8 cellular contexts compared by ENCODE assay signal in genomic region chr11:35418847-35419712, GRCh38. TPM values are rescaled to one million over a fixed set of nuclear protein-coding genes. Genes with fewer than 3 reads are reported as not detected.
A peak's percentile ranks its signal among the peaks of the same experiment; 100 is the strongest.
DNase-seq lines count a peak whose midpoint lies in the region; ATAC-seq, FAIRE-seq and TF ChIP-seq lines count a peak whose summit lies in the region.

SLC1A2 (minus strand) TSS chr11:35419558; CDS start chr11:35418966, 592 bp downstream.

- no peaks in the 10 kb centered on the region for H3K9me3 Mint-ChIP-seq in Caco-2 (ENCODE audit: unreplicated experiment)
- no peaks in the 10 kb centered on the region for H3K9me3 Mint-ChIP-seq in activated naive CD8-positive, alpha-beta T cell (ENCODE audit: low read depth)

- intact Hi-C loops in Caco-2 (cut with micrococcal nuclease; ENCODE audit: unreplicated experiment) (no loop called here), left ventricle myocardium superior (cut with micrococcal nuclease) (no loop called here), psoas muscle (cut with DNase I) (no loop called here)

- DNase-seq in Caco-2 (peak in 1 of 2 experiments; percentile 29), KBM-7 (peak; percentile 6), left ventricle myocardium superior (peak; percentile 45), psoas muscle (peak; percentile 28 to 52), GM12892 (ENCODE audit: insufficient read length) (no peak)

- H3K27ac ChIP-seq in psoas muscle: no peak within 1 kb of the TSS

- H3K4me3 ChIP-seq in Caco-2 (ENCODE audit: low read depth, low read length): peak within 1 kb of the TSS; percentile 42
- H3K4me3 ChIP-seq in psoas muscle: peak within 1 kb of the TSS; percentile 63

- peak within 1 kb of the TSS; percentile 66 for H3K4me3 Mint-ChIP-seq in Caco-2 (ENCODE audit: unreplicated experiment)
- peak within 1 kb of the TSS; percentile 77 for H3K4me3 Mint-ChIP-seq in activated naive CD8-positive, alpha-beta T cell

- in situ Hi-C loops in KBM-7 (cut with MboI; ENCODE audit: low pct_unique_long_range_greater_than_20kb, low sequenced_read_pairs): no loop called here

- H3K27me3 ChIP-seq in Caco-2 (replicated peaks; ENCODE audit: control insufficient read depth, insufficient read depth, low read length) (peaks cover 7% of the 10 kb centered on the region), psoas muscle (ENCODE audit: insufficient read depth in 3 of 3, low read length in 2 of 3) (peaks cover 10 to 63% (median 10%) of the 10 kb centered on the region in 3 donors)

- H3K36me3 Mint-ChIP-seq in Caco-2 (ENCODE audit: insufficient read depth, unreplicated experiment): no peaks in the 10 kb centered on the region
- H3K36me3 Mint-ChIP-seq in activated naive CD8-positive, alpha-beta T cell: no peaks in the 10 kb centered on the region

- TF ChIP-seq POLR2A in GM12892 (IDR thresholded peaks at IDR 0.05; ENCODE audit: low read depth, low read length): no peak

- peaks cover 45% of the 10 kb centered on the region for H3K27me3 Mint-ChIP-seq in Caco-2 (ENCODE audit: insufficient read depth, unreplicated experiment)
- peaks cover 51% of the 10 kb centered on the region for H3K27me3 Mint-ChIP-seq in activated naive CD8-positive, alpha-beta T cell

- H3K4me1 Mint-ChIP-seq in Caco-2 (ENCODE audit: low read depth, unreplicated experiment): peaks cover 6% of the 10 kb centered on the region
- H3K4me1 Mint-ChIP-seq in activated naive CD8-positive, alpha-beta T cell (ENCODE audit: low read depth): peaks cover 9% of the 10 kb centered on the region

- TF ChIP-seq CTCF in Caco-2 (IDR thresholded peaks at IDR 0.05; ENCODE audit: insufficient read depth in 1 of 2, low read depth in 1 of 2, low read length in 1 of 2, severe bottlenecking in 1 of 2, unreplicated experiment in 1 of 2): no peak
- TF ChIP-seq CTCF in psoas muscle (IDR thresholded peaks at IDR 0.05): no peak

- no peak within 1 kb of the TSS for H3K27ac Mint-ChIP-seq in Caco-2 (ENCODE audit: unreplicated experiment)
- no peak within 1 kb of the TSS for H3K27ac Mint-ChIP-seq in activated naive CD8-positive, alpha-beta T cell

- POLR2A ChIA-PET in Caco-2 (lab: Charles Lee): no interaction called here

- no peaks in the 10 kb centered on the region for H3K9me3 ChIP-seq in Caco-2
- H3K9me3 ChIP-seq in psoas muscle: no peaks in the 10 kb centered on the region

- FAIRE-seq in GM12892 (lab: Jason Lieb, UNC): no peak

- 1 to 4% (median 3%) methylated on average over 52 to 100 of the region's 100 CpGs for WGBS in psoas muscle, 3 donors

- H3K4me1 ChIP-seq in Caco-2 (no peaks in the 10 kb centered on the region; the same call in 1 of the 2 replicates), psoas muscle (peaks cover 5% of the 10 kb centered on the region)

- H3K36me3 ChIP-seq in Caco-2 (ENCODE audit: control insufficient read depth, insufficient read depth, low read length) (no peaks in the 10 kb centered on the region), psoas muscle (ENCODE audit: insufficient read depth in 1 of 2, low read depth in 1 of 2) (no peaks in the 10 kb centered on the region)

- ATAC-seq in left ventricle myocardium superior (peak; percentile 69), psoas muscle (peak; percentile 13 to 78 (median 60)), GM21360 (IDR thresholded peaks at IDR 0.05; ENCODE audit: unreplicated experiment) (no peak), GM19023 (IDR thresholded peaks at IDR 0.05; ENCODE audit: unreplicated experiment) (no peak)

- CTCF ChIA-PET in Caco-2 (lab: Charles Lee): interaction anchor here (1.2 kb wide), 1 partner anchor 27 kb away, joined by 3 read pairs; no protein-coding TSS in a partner anchor

- no TSS peak for BruUV-seq in Caco-2 (replicated peaks; lab: Mats Ljungman, UMichigan)

RNA-seq across cellular contexts. Expression of gene SLC1A2, which starts in this region (rescaled TPM):
- 1.4 and 2.0 TPM in 2 replicates for total RNA-seq in Caco-2 (2022)
- 2.7 TPM for total RNA-seq in left ventricle myocardium superior
- total RNA-seq in psoas muscle: 1 to 10 TPM in 2 of 4 donors, under 1 TPM in 2; 0.08 to 2.0 (median 0.91) TPM
- polyA plus RNA-seq in psoas muscle: under 1 TPM; 0.05 to 0.70 (median 0.35) TPM
- polyA plus RNA-seq in GM12892 (2012; ENCODE audit: missing spikeins): 0.06 TPM

Comparison
In these comparisons a context has a peak if more than half of its experiments do, and no peak if none do; other contexts are left out.
1. ATAC-seq: peak in left ventricle myocardium superior (single experiment) and psoas muscle (4 of 4); none in GM21360 (single experiment) and GM19023 (single experiment).